ENCODE assay signal across 20 cellular contexts in genomic region chr22:23063539-23064380, GRCh38. TPM values are rescaled to one million over a fixed set of nuclear protein-coding genes. Genes with fewer than 3 reads are reported as not detected.
DNase-seq lines count a peak whose midpoint lies in the region; ATAC-seq and TF ChIP-seq lines count a peak whose summit lies in the region.
"Had no signal": no experiment of that assay in that cellular context is flagged by ENCODE, and none has a peak within 500 bp of the region (broad histone marks: within the 10 kb centered on the region; RNA-seq: fewer than 3 reads in every experiment).

No MANE protein-coding gene starts in this region.

- CTCF ChIA-PET in HEK293 (lab: Yijun Ruan, JAX), result interaction anchor here (0.6 to 1.1 kb wide), 4 partner anchors 41 to 122 kb away, joined by 3 to 4 read pairs (median 4); no protein-coding TSS in a partner anchor

- H3K27ac Mint-ChIP-seq in endodermal cell, result no peak overlapping the region
- H3K27ac Mint-ChIP-seq: activated CD4-positive, alpha-beta T cell treated with anti-CD3 and anti-CD28 coated beads, Interleukin-2, amount 10 ng/mL, durations not matched to agents 24 days and 14 days; CD14-positive monocyte; T-helper 2 cell treated with Interferon-gamma antibody and Interleukin-4, amounts not matched to agents 5 μg/mL and 100 μg/mL, for 36 hours had no signal

- ATAC-seq in GM18909 (IDR thresholded peaks at IDR 0.05; ENCODE audit: poor library complexity, unreplicated experiment), result no peak

- no peak overlapping the region for H3K4me3 ChIP-seq in HEK293 (ENCODE audit: low read depth, low read length)
- no peak overlapping the region for H3K4me3 ChIP-seq in endodermal cell (ENCODE audit: low read length)
- no peak overlapping the region for H3K4me3 ChIP-seq in sigmoid colon
- no peak overlapping the region for H3K4me3 ChIP-seq in prostate gland
- H3K4me3 ChIP-seq: upper lobe of left lung had no signal

- peaks cover 3% of the 10 kb centered on the region for H3K4me1 Mint-ChIP-seq in endodermal cell
- H3K4me1 Mint-ChIP-seq: activated CD4-positive, alpha-beta T cell treated with anti-CD3 and anti-CD28 coated beads, Interleukin-2, amount 10 ng/mL, durations not matched to agents 24 days and 14 days; CD14-positive monocyte had no signal

- H3K9ac ChIP-seq in endodermal cell (ENCODE audit: extremely low read depth, low read length, poor library complexity, severe bottlenecking), result no peak overlapping the region
- H3K9ac ChIP-seq: parathyroid adenoma had no signal

- no peak overlapping the region for H3K4me3 Mint-ChIP-seq in endodermal cell
- H3K4me3 Mint-ChIP-seq: activated CD4-positive, alpha-beta T cell treated with anti-CD3 and anti-CD28 coated beads, Interleukin-2, amount 10 ng/mL, durations not matched to agents 24 days and 14 days; CD14-positive monocyte; IgD-negative memory B cell; T-helper 2 cell treated with Interferon-gamma antibody and Interleukin-4, amounts not matched to agents 5 μg/mL and 100 μg/mL, for 36 hours had no signal

- intact Hi-C loops in sigmoid colon (cut with DNase I), result no loop called here
- intact Hi-C loops in prostate gland (cut with DNase I), result no loop called here

- H3K36me3 ChIP-seq in HEK293 (ENCODE audit: control insufficient read depth in 2 of 2, insufficient read depth in 1 of 2, low read length in 2 of 2), result no peaks in the 10 kb centered on the region
- no peaks in the 10 kb centered on the region for H3K36me3 ChIP-seq in endodermal cell (ENCODE audit: control insufficient read depth, insufficient read depth, low read length)
- H3K36me3 ChIP-seq in sigmoid colon, result no peaks in the 10 kb centered on the region
- H3K36me3 ChIP-seq in prostate gland, result no peaks in the 10 kb centered on the region
- H3K36me3 ChIP-seq: upper lobe of left lung had no signal

- H3K27me3 ChIP-seq in endodermal cell (ENCODE audit: control insufficient read depth, insufficient read depth, low read length, poor library complexity, severe bottlenecking), result peaks cover 7% of the 10 kb centered on the region
- no peaks in the 10 kb centered on the region for H3K27me3 ChIP-seq in sigmoid colon
- H3K27me3 ChIP-seq in prostate gland (replicated peaks; ENCODE audit: insufficient read depth), result no peaks in the 10 kb centered on the region
- H3K27me3 ChIP-seq: upper lobe of left lung had no signal

- H3K36me3 Mint-ChIP-seq in endodermal cell (ENCODE audit: low read depth), result no peaks in the 10 kb centered on the region
- H3K36me3 Mint-ChIP-seq: CD14-positive monocyte, IgD-negative memory B cell had no signal

- no peak for TF ChIP-seq POLR2A in sigmoid colon (IDR thresholded peaks at IDR 0.05)
- TF ChIP-seq POLR2A in prostate gland (IDR thresholded peaks at IDR 0.05), result no peak

- POLR2A ChIA-PET in HEK293 (lab: Yijun Ruan, JAX), result no interaction called here

- WGBS in endodermal cell (ENCODE audit: insufficient coverage in 1 of 2, insufficient read length in 1 of 2), 2 experiments, result 93 to 95% methylated on average over 7 to 16 of the region's 16 CpGs
- WGBS in sigmoid colon, 2 donors, result 91 to 95% methylated on average over 16 of the region's 16 CpGs
- WGBS in prostate gland, result 90% methylated on average over 16 of the region's 16 CpGs

- no peak overlapping the region for H3K27ac ChIP-seq in HEK293 (ENCODE audit: extremely low read depth, low read depth, low read length)
- no peak overlapping the region for H3K27ac ChIP-seq in endodermal cell (ENCODE audit: low read depth, low read length)
- no peak overlapping the region for H3K27ac ChIP-seq in sigmoid colon
- no peak overlapping the region for H3K27ac ChIP-seq in prostate gland
- H3K27ac ChIP-seq: HL-60, parathyroid adenoma, upper lobe of left lung had no signal

- TF ChIP-seq CTCF in HEK293 (tag by site-specific recombination; IDR thresholded peaks at IDR 0.05) (no peak), endodermal cell (conservative IDR thresholded peaks at IDR 0.05) (no peak), sigmoid colon (IDR thresholded peaks at IDR 0.05) (no peak), prostate gland (IDR thresholded peaks at IDR 0.05) (no peak)

- H3K27me3 Mint-ChIP-seq in endodermal cell (ENCODE audit: insufficient read depth), result peaks cover 21% of the 10 kb centered on the region
- H3K27me3 Mint-ChIP-seq: IgD-negative memory B cell had no signal

- DNase-seq in activated CD4-positive, alpha-beta T cell treated with anti-CD3 and anti-CD28 coated beads for 48 hours, result peak; percentile 1
- no peak for DNase-seq in activated CD4-positive, alpha-beta T cell treated with anti-CD3 and anti-CD28 coated beads for 4 hours
- DNase-seq in endodermal cell, result peak; percentile 34
- peak; percentile 59 for DNase-seq in sigmoid colon
- DNase-seq in prostate gland (ENCODE audit: low spot score), result no peak
- DNase-seq in SK-N-DZ (ENCODE audit: low spot score), result no peak
- DNase-seq: activated CD4-positive, alpha-beta T cell treated with anti-CD3 and anti-CD28 coated beads, Interleukin-2, amount 10 ng/mL, durations not matched to agents 24 days and 14 days; caudate nucleus; DMS153; GOT3; NCI-H2029 treated with DMSO at 0.1 percent for 48 hours; SHP77 treated with DMSO at 0.1 percent for 48 hours had no signal

- TF ChIP-seq EP300 in sigmoid colon (IDR thresholded peaks at IDR 0.05), result no peak

- no peaks in the 10 kb centered on the region for H3K9me3 ChIP-seq in HEK293 (ENCODE audit: control insufficient read depth, insufficient read depth, low read depth, low read length)
- H3K9me3 ChIP-seq in endodermal cell (ENCODE audit: control insufficient read depth, low read length), result no peaks in the 10 kb centered on the region
- H3K9me3 ChIP-seq in sigmoid colon, result no peaks in the 10 kb centered on the region
- no peaks in the 10 kb centered on the region for H3K9me3 ChIP-seq in prostate gland
- H3K9me3 ChIP-seq: upper lobe of left lung had no signal

- H3K9me3 Mint-ChIP-seq in endodermal cell, result no peaks in the 10 kb centered on the region
- H3K9me3 Mint-ChIP-seq: activated CD4-positive, alpha-beta T cell treated with anti-CD3 and anti-CD28 coated beads, Interleukin-2, amount 10 ng/mL, durations not matched to agents 24 days and 14 days; CD14-positive monocyte; IgD-negative memory B cell; T-helper 2 cell treated with Interferon-gamma antibody and Interleukin-4, amounts not matched to agents 5 μg/mL and 100 μg/mL, for 36 hours had no signal

- H3K4me1 ChIP-seq in HEK293 (ENCODE audit: control insufficient read depth, insufficient read depth, low read length), result no peaks in the 10 kb centered on the region
- H3K4me1 ChIP-seq in endodermal cell (ENCODE audit: control insufficient read depth, insufficient read depth, low read length), result no peaks in the 10 kb centered on the region
- H3K4me1 ChIP-seq in sigmoid colon, result no peaks in the 10 kb centered on the region
- H3K4me1 ChIP-seq in prostate gland (replicated peaks), result no peaks in the 10 kb centered on the region
- H3K4me1 ChIP-seq: parathyroid adenoma had no signal

TF ChIP-seq in HEK293, 187 proteins besides CTCF, POLR2A, EP300 and RAD21 (continues in another document):
- TF ChIP-seq ZSCAN16 (tag by site-specific recombination; IDR thresholded peaks at IDR 0.05), result no peak
- TF ChIP-seq ZBTB7A (tag by site-specific recombination; IDR thresholded peaks at IDR 0.05; ENCODE audit: low read depth), result no peak
- TF ChIP-seq ZNF335 (tag by site-specific recombination; conservative IDR thresholded peaks at IDR 0.05), result no peak
- no peak for TF ChIP-seq ZNF391 (tag by site-specific recombination; IDR thresholded peaks at IDR 0.05; ENCODE audit: borderline replicate concordance, low read depth)
- TF ChIP-seq ZNF426 (tag by site-specific recombination; IDR thresholded peaks at IDR 0.05), result no peak
- no peak for TF ChIP-seq ZEB2 (tag by site-specific recombination; IDR thresholded peaks at IDR 0.05)
- TF ChIP-seq ZNF518A (tag by site-specific recombination; conservative IDR thresholded peaks at IDR 0.05; ENCODE audit: low read depth), result no peak
- TF ChIP-seq ZNF707 (tag by site-specific recombination; IDR thresholded peaks at IDR 0.05), result no peak

RNA-seq across cellular contexts. Expression of gene GNAZ, which starts 6.6 kb away (rescaled TPM):
- 10 to 100 TPM; 16.7 to 17.9 TPM for total RNA-seq in endodermal cell
- 26.0 TPM for polyA plus RNA-seq in endodermal cell (2013, experiment 1 of 2)
- polyA plus RNA-seq in endodermal cell (2013, experiment 2 of 2), result 28.0 TPM
- total RNA-seq in sigmoid colon, result 10 to 100 TPM; 22.8 to 27.6 (median 24.9) TPM
- 1 to 10 TPM in 1 of 3 donors, under 1 TPM in 2; under 0.01 to 2.6 (median 0.46) TPM for polyA plus RNA-seq in sigmoid colon
- 10 to 100 TPM in 1 of 2 donors, 1 to 10 TPM in 1; 5.7 to 22.6 TPM for total RNA-seq in prostate gland
- 21.4 and 22.8 TPM in 2 replicates for polyA plus RNA-seq in SK-N-DZ (2014; cell fraction: cytosol; rRNA removed)
- polyA plus RNA-seq in SK-N-DZ (2014; cell fraction: nucleus; rRNA removed), result 19.9 and 21.1 TPM in 2 replicates

Comparison
In these comparisons a context has a peak if more than half of its experiments do, and no peak if none do; other contexts are left out.
1. DNase-seq: peak in activated CD4-positive, alpha-beta T cell treated with anti-CD3 and anti-CD28 coated beads for 48 hours (single experiment), endodermal cell (single experiment) and sigmoid colon (single experiment); none in activated CD4-positive, alpha-beta T cell treated with anti-CD3 and anti-CD28 coated beads for 4 hours (0 of 2), prostate gland (single experiment) and SK-N-DZ (single experiment).